13 cellular contexts compared by ENCODE assay signal in the genomic region with DNA sequence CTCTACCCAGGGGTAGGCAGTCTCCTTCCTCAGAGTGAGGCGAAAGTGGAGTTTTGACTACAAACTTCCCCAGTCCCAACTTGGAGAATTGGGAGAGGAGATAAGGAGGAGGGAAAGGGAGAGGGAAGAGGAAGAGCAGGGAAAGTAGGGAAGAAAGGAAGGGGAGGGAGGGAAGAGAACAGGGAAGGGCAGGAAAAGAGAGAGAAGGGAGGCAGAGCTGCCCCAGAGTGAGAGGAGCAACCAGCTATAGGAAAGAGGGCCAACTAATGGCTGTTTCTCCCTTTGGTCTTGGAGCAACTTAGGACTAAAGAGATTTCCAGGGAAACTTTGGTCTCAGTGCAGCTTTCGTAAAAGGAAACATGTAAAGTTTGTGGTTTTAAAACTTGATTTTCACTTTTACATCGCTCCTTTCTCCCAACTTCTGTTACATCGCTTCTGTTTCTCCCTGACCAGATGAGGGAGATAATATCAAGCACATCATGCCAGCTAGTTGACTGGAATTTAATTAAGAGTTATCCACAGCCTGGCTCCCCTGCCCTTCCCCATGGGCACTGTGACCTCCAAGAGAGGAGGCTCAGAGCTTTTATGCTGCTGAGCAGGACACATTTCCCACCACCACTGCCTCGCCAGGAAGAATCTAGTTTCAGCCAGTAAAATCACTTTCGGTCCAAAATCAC. TPM values are rescaled to one million over a fixed set of nuclear protein-coding genes. Genes with fewer than 3 reads are reported as not detected.
DNase-seq lines count a peak whose midpoint lies in the region; ATAC-seq and TF ChIP-seq lines count a peak whose summit lies in the region.
"Had no signal": no experiment of that assay in that cellular context is flagged by ENCODE, and none has a peak within 500 bp of the region (broad histone marks: within the 10 kb centered on the region; RNA-seq: fewer than 3 reads in every experiment).

No MANE protein-coding gene starts in this region.

- peaks cover 0 to 3% of the 10 kb centered on the region in 2 donors for H3K36me3 Mint-ChIP-seq in activated T-cell treated with anti-CD3 and anti-CD28 coated beads, Interleukin-2, amount 50 U/mL, for 72 hours (ENCODE audit: insufficient read depth in 2 of 2)

- H3K4me1 ChIP-seq in mesendoderm (ENCODE audit: control insufficient read depth, low read depth, low read length) = peaks cover 24% of the 10 kb centered on the region
- no peaks in the 10 kb centered on the region for H3K4me1 ChIP-seq in uterus
- H3K4me1 ChIP-seq in sigmoid colon = peaks cover 0 to 17% (median 17%) of the 10 kb centered on the region in 4 donors

- peak overlapping the region; percentile 14 for H2AK5ac ChIP-seq in mesendoderm (ENCODE audit: low read length)

- H4K8ac ChIP-seq in mesendoderm (ENCODE audit: low read depth, low read length) = no peak overlapping the region

- H3K36me3 ChIP-seq in mesendoderm (ENCODE audit: control insufficient read depth, insufficient read depth, low read length) = no peaks in the 10 kb centered on the region
- H3K36me3 ChIP-seq in uterus = no peaks in the 10 kb centered on the region
- H3K36me3 ChIP-seq in sigmoid colon = no peaks in the 10 kb centered on the region

- no peak for ATAC-seq in activated T-cell treated with anti-CD3 and anti-CD28 coated beads, Interleukin-2, amount 50 U/mL, for 72 hours (replicated peaks in 1 of 2)
- ATAC-seq in HG02840 (IDR thresholded peaks at IDR 0.05; ENCODE audit: low FRiP score, unreplicated experiment) = no peak
- ATAC-seq: stimulated activated naive CD8-positive, alpha-beta T cell treated with anti-CD3 and anti-CD28 coated beads, Interleukin-15, Interleukin-2, amounts not matched to agents 100 U/mL and 50 U/mL, for 24 hours had no signal

- H3K9me3 Mint-ChIP-seq in activated T-cell treated with anti-CD3 and anti-CD28 coated beads, Interleukin-2, amount 50 U/mL, for 72 hours = no peaks in the 10 kb centered on the region

- H2BK5ac ChIP-seq in mesendoderm (ENCODE audit: low read length) = peak overlapping the region; percentile 38

- TF ChIP-seq EP300 in sigmoid colon (IDR thresholded peaks at IDR 0.05) = no peak

- no peak overlapping the region for H2BK15ac ChIP-seq in mesendoderm (replicated peaks; ENCODE audit: low read depth)

- no peak for TF ChIP-seq POLR2A in uterus (IDR thresholded peaks at IDR 0.05)
- TF ChIP-seq POLR2A in sigmoid colon (IDR thresholded peaks at IDR 0.05) = no peak

- peak overlapping the region; percentile 51 for H3K4me2 ChIP-seq in mesendoderm (ENCODE audit: low read length)

- H3K4me3 ChIP-seq in dorsolateral prefrontal cortex = peak overlapping the region in 30 of 59 donors; percentile 29 to 72 (median 61)
- peak overlapping the region; percentile 13 for H3K4me3 ChIP-seq in mesendoderm (ENCODE audit: low read length)
- peak overlapping the region; percentile 18 to 35 for H3K4me3 ChIP-seq in uterus
- peak overlapping the region in 1 of 4 donors; percentile 43 for H3K4me3 ChIP-seq in sigmoid colon

- no peaks in the 10 kb centered on the region for H3K9me3 ChIP-seq in uterus
- no peaks in the 10 kb centered on the region for H3K9me3 ChIP-seq in sigmoid colon

- H3K4me1 Mint-ChIP-seq in activated T-cell treated with anti-CD3 and anti-CD28 coated beads, Interleukin-2, amount 50 U/mL, for 72 hours (ENCODE audit: low read depth) = peaks cover 63% of the 10 kb centered on the region

- H3K27me3 ChIP-seq in dorsolateral prefrontal cortex = peaks cover 0 to 21% (median 0%) of the 10 kb centered on the region in 45 donors
- no peaks in the 10 kb centered on the region for H3K27me3 ChIP-seq in mesendoderm (ENCODE audit: insufficient read depth, low read length, poor library complexity)
- no peaks in the 10 kb centered on the region for H3K27me3 ChIP-seq in uterus
- H3K27me3 ChIP-seq in sigmoid colon = peaks cover 0 to 46% (median 5%) of the 10 kb centered on the region in 3 donors

- TF ChIP-seq CTCF in dorsolateral prefrontal cortex (IDR thresholded peaks at IDR 0.05 in 54 of 56, conservative IDR thresholded peaks at IDR 0.05 in 2 of 56; ENCODE audit: low read depth in 1 of 56, partially characterized antibody in 56 of 56) (no peak), uterus (IDR thresholded peaks at IDR 0.05) (no peak), sigmoid colon (IDR thresholded peaks at IDR 0.05) (no peak)

- H3K23ac ChIP-seq in mesendoderm (ENCODE audit: low read length) = no peak overlapping the region

- H3K56ac ChIP-seq in mesendoderm (ENCODE audit: low read length) = peak overlapping the region; percentile 90

- WGBS in mesendoderm (ENCODE audit: extremely low coverage, insufficient coverage, low lambda C conversion rate) = no CpG with 5 or more reads among the region's 6 CpGs
- 16 to 59% methylated on average over 6 of the region's 6 CpGs for WGBS in sigmoid colon, 2 donors

- no peak for DNase-seq in activated T-cell treated with anti-CD3 and anti-CD28 coated beads, Interleukin-2, amount 50 U/mL, for 72 hours
- DNase-seq in activated T-cell treated with anti-CD3 and anti-CD28 coated beads, Interleukin-2, amount 50 U/mL, for 48 hours = no peak
- DNase-seq in dorsolateral prefrontal cortex (no peak), mesendoderm (peak; percentile 35), uterus (no peak), NCI-H2227 (lab: John Stamatoyannopoulos, UW; ENCODE audit: unreplicated experiment) (no peak), sigmoid colon (no peak)
- DNase-seq: amniotic stem cell; NCI-H1436 treated with DMSO at 0.1 percent for 48 hours; stimulated activated CD4-positive, alpha-beta T cell treated with anti-CD3 and anti-CD28 coated beads, Interleukin-2, amount 100 ng/mL, for 48 hours; stimulated activated naive CD8-positive, alpha-beta T cell treated with anti-CD3 and anti-CD28 coated beads, Interleukin-15, Interleukin-2, amounts not matched to agents 100 U/mL and 50 U/mL, for 24 hours; T-helper 2 cell had no signal

- peaks cover 76% of the 10 kb centered on the region for H3K27me3 Mint-ChIP-seq in activated T-cell treated with anti-CD3 and anti-CD28 coated beads, Interleukin-2, amount 50 U/mL, for 72 hours (ENCODE audit: low read depth)

- H3K9ac ChIP-seq in mesendoderm (ENCODE audit: low read length) = peak overlapping the region; percentile 52

- no peak overlapping the region for H2BK120ac ChIP-seq in mesendoderm (ENCODE audit: low read depth, low read length)

- H3K4ac ChIP-seq in mesendoderm (ENCODE audit: low read depth, low read length) = no peak overlapping the region

- intact Hi-C loops in dorsolateral prefrontal cortex (cut with DNase I) = no loop called here
- intact Hi-C loops in uterus (cut with DNase I; ENCODE audit: low total_unique reads) = no loop called here
- intact Hi-C loops in sigmoid colon (cut with DNase I) = no loop called here

- H3K79me1 ChIP-seq in mesendoderm (ENCODE audit: low read length) = peaks cover 2% of the 10 kb centered on the region

- H4K5ac ChIP-seq in mesendoderm (ENCODE audit: low read length) = no peak overlapping the region

- H3K4me3 Mint-ChIP-seq in activated T-cell treated with anti-CD3 and anti-CD28 coated beads, Interleukin-2, amount 50 U/mL, for 72 hours = peak overlapping the region; percentile 80 to 81

- H3K27ac Mint-ChIP-seq in activated T-cell treated with anti-CD3 and anti-CD28 coated beads, Interleukin-2, amount 50 U/mL, for 72 hours = no peak overlapping the region

- peaks cover 8% of the 10 kb centered on the region for H3K79me2 ChIP-seq in mesendoderm (ENCODE audit: control insufficient read depth, insufficient read depth, low read length)

- H3K18ac ChIP-seq in mesendoderm (ENCODE audit: low read length) = no peak overlapping the region

- no peak overlapping the region for H3K27ac ChIP-seq in dorsolateral prefrontal cortex
- H3K27ac ChIP-seq in mesendoderm (ENCODE audit: low read depth, low read length) = no peak overlapping the region
- peak overlapping the region in 1 of 2 donors; percentile 3 for H3K27ac ChIP-seq in uterus
- no peak overlapping the region for H3K27ac ChIP-seq in sigmoid colon

RNA-seq across cellular contexts. Expression of a gene that starts 1.4 kb away (rescaled TPM):
- 1 to 10 TPM in 1 of 2 donors, under 1 TPM in 1; 0.55 to 2.4 TPM for total RNA-seq in activated T-cell treated with anti-CD3 and anti-CD28 coated beads, Interleukin-2, amount 50 U/mL, for 72 hours
- total RNA-seq in dorsolateral prefrontal cortex (10 to 100 TPM in 4 of 120 experiments, 1 to 10 TPM in 106, under 1 TPM in 10; 0.37 to 18.4 (median 2.5) TPM), uterus (10 to 100 TPM in 1 of 4 donors, 1 to 10 TPM in 2, under 1 TPM in 1; 0.29 to 11.8 (median 8.0) TPM), sigmoid colon (1 to 10 TPM in 2 of 4 donors, under 1 TPM in 2; 0.14 to 2.2 (median 1.3) TPM)
- polyA plus RNA-seq in mesendoderm (2013, experiment 1 of 2) = 5.9 TPM
- 5.5 TPM for polyA plus RNA-seq in mesendoderm (2013, experiment 2 of 2)
- 10 to 100 TPM; 21.0 to 76.2 (median 29.4) TPM for polyA plus RNA-seq in sigmoid colon
